Comparison of ENCODE assay signal across 29 cellular contexts in the genomic region with DNA sequence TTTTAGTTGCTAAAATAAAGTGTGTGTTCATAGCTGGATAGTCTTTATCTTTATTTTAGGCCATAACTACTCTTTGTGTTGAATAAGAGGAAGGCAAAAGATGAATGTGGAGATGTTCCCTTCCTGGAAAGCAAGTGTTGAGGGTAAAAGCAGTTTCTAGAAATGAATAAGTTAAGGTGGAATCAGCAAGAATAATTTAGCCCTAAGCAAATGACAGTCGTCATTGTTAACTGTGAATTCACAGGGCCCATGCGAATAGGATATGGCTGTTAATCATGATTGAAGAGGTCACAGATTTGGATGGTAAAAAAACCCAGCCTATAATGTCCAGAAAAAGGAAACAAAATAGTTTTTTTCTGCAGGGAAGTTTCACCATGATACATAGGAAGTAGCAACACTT.
"Had no signal": no experiment of that assay in that cellular context is flagged by ENCODE, and none has a peak within 500 bp of the region (broad histone marks: within the 10 kb centered on the region; RNA-seq: fewer than 3 reads in every experiment).

No MANE protein-coding gene starts in this region.

- H3K4me3 Mint-ChIP-seq: naive thymus-derived CD4-positive, alpha-beta T cell; nephron; neural progenitor cell; stimulated activated memory B cell treated with anti-CD40 and anti-IgM and Interleukin-4, amounts not matched to agents 10 μg/mL and 1 μg/mL and 100 μg/mL, for 72 hours; stimulated activated naive CD8-positive, alpha-beta T cell treated with anti-CD3 and anti-CD28 coated beads, Interleukin-15, amount 100 ng/mL, for 72 hours; type B pancreatic cell had no signal

- H2AFZ ChIP-seq: neural progenitor cell, parathyroid adenoma had no signal

- ATAC-seq: naive thymus-derived CD4-positive, alpha-beta T cell; psoas muscle; right cardiac atrium; right lobe of liver; stimulated activated memory B cell treated with anti-CD40 and anti-IgM and Interleukin-4, amounts not matched to agents 10 μg/mL and 1 μg/mL and 100 μg/mL, for 72 hours; stimulated activated naive CD8-positive, alpha-beta T cell treated with anti-CD3 and anti-CD28 coated beads, Interleukin-15, amount 100 ng/mL, for 72 hours; stimulated activated naive CD8-positive, alpha-beta T cell treated with anti-CD3 and anti-CD28 coated beads, Interleukin-15, Interleukin-2, amounts not matched to agents 100 U/mL and 50 U/mL, for 24 hours; upper lobe of right lung had no signal

- DNase-seq: naive thymus-derived CD4-positive, alpha-beta T cell; occipital lobe; ovary; posterior cingulate gyrus; psoas muscle; right cardiac atrium; right lobe of liver; sigmoid colon; small intestine; stimulated activated CD4-positive, alpha-beta T cell treated with anti-CD3 and anti-CD28 coated beads, Interleukin-15, amount 100 ng/mL, for 24 hours; stimulated activated CD4-positive, alpha-beta T cell treated with anti-CD3 and anti-CD28 coated beads, Interleukin-2, amount 100 ng/mL, for 24 hours; stimulated activated CD4-positive, alpha-beta T cell treated with anti-CD3 and anti-CD28 coated beads, Interleukin-2, amount 100 ng/mL, for 48 hours; stimulated activated CD4-positive, alpha-beta T cell treated with anti-CD3 and anti-CD28 coated beads, Interleukin-4, amount 100 ng/mL, for 24 hours; stimulated activated naive CD4-positive, alpha-beta T cell; stimulated activated naive CD8-positive, alpha-beta T cell treated with anti-CD3 and anti-CD28 coated beads, Interleukin-15, amount 100 ng/mL, for 72 hours; stimulated activated naive CD8-positive, alpha-beta T cell treated with anti-CD3 and anti-CD28 coated beads, Interleukin-15, Interleukin-2, amounts not matched to agents 100 U/mL and 50 U/mL, for 24 hours; substantia nigra; testis; tibial artery; transverse colon; upper lobe of right lung; uterus had no signal

- H3K4me3 ChIP-seq: neural progenitor cell, ovary, psoas muscle, right lobe of liver, sigmoid colon, suprapubic skin, testis, tibial artery, transverse colon, upper lobe of right lung, uterus had no signal

- H3K4me2 ChIP-seq: neural progenitor cell had no signal

- H3K27ac ChIP-seq: neural progenitor cell, ovary, parathyroid adenoma, psoas muscle, right lobe of liver, sigmoid colon, suprapubic skin, testis, tibial artery, transverse colon, upper lobe of right lung, uterus had no signal

- H3K9me3 Mint-ChIP-seq: nephron; neural progenitor cell; stimulated activated memory B cell treated with anti-CD40 and anti-IgM and Interleukin-4, amounts not matched to agents 10 μg/mL and 1 μg/mL and 100 μg/mL, for 72 hours; type B pancreatic cell had no signal

- H3K27ac Mint-ChIP-seq: naive thymus-derived CD4-positive, alpha-beta T cell; nephron; neural progenitor cell; progenitor cell of endocrine pancreas; stimulated activated memory B cell treated with anti-CD40 and anti-IgM and Interleukin-4, amounts not matched to agents 10 μg/mL and 1 μg/mL and 100 μg/mL, for 72 hours; stimulated activated naive CD8-positive, alpha-beta T cell treated with anti-CD3 and anti-CD28 coated beads, Interleukin-15, amount 100 ng/mL, for 72 hours; type B pancreatic cell had no signal

- H3K4me1 Mint-ChIP-seq: nephron, neural progenitor cell had no signal

- H3K36me3 ChIP-seq: neural progenitor cell, ovary, right lobe of liver, sigmoid colon, suprapubic skin, tibial artery, transverse colon, upper lobe of right lung, uterus had no signal

- H3K79me2 ChIP-seq: parathyroid adenoma had no signal

- H3K27me3 ChIP-seq: neural progenitor cell, ovary, right lobe of liver, sigmoid colon, suprapubic skin, testis, tibial artery, transverse colon, upper lobe of right lung, uterus had no signal

- H3K27me3 Mint-ChIP-seq: progenitor cell of endocrine pancreas; stimulated activated memory B cell treated with anti-CD40 and anti-IgM and Interleukin-4, amounts not matched to agents 10 μg/mL and 1 μg/mL and 100 μg/mL, for 72 hours; type B pancreatic cell had no signal

- H3K36me3 Mint-ChIP-seq: naive thymus-derived CD4-positive, alpha-beta T cell; neural progenitor cell; stimulated activated memory B cell treated with anti-CD40 and anti-IgM and Interleukin-4, amounts not matched to agents 10 μg/mL and 1 μg/mL and 100 μg/mL, for 72 hours; type B pancreatic cell had no signal

- H3K4me1 ChIP-seq: neural progenitor cell, parathyroid adenoma, psoas muscle, right lobe of liver, sigmoid colon, suprapubic skin, testis, tibial artery, transverse colon, upper lobe of right lung, uterus had no signal
